Comparison of ENCODE assay signal across 21 cellular contexts in genomic region chr13:36907266-36907665, GRCh38. TPM values are rescaled to one million over a fixed set of nuclear protein-coding genes. Genes with fewer than 3 reads are reported as not detected.
DNase-seq lines count a peak whose midpoint lies in the region; ATAC-seq, FAIRE-seq and TF ChIP-seq lines count a peak whose summit lies in the region.
"Had no signal": no experiment of that assay in that cellular context is flagged by ENCODE, and none has a peak within 500 bp of the region (broad histone marks: within the 10 kb centered on the region; RNA-seq: fewer than 3 reads in every experiment).

No MANE protein-coding gene starts in this region.

- H3K27ac ChIP-seq in VCaP: peak overlapping the region; percentile 85
- H3K27ac ChIP-seq: A549; BLaER1 treated with 17β-estradiol and CSF1 and Interleukin-3, amounts not matched to agents 10 nM and 100 nM had no signal

- intact Hi-C loops in Right ventricle myocardium superior (cut with DNase I): no loop called here

- no peak for ATAC-seq in Right ventricle myocardium superior (ENCODE audit: poor library complexity)
- ATAC-seq: A549, HepG2 had no signal

- DNase-seq in Caki2 (ENCODE audit: low read depth) (peak; percentile 28), kidney tubule cell (ENCODE audit: low spot score) (peak; percentile 62), HTR-8/SVneo (ENCODE audit: insufficient read length, low spot score) (no peak), occipital lobe (lab: John Stamatoyannopoulos, UW) (no peak), ecto neural progenitor cell (ENCODE audit: low spot score) (no peak), Right ventricle myocardium superior (no peak)
- DNase-seq: AML-193; CD4-positive, CD25-positive, alpha-beta regulatory T cell; CD8-positive, alpha-beta memory T cell; COR-L47; DMS153; DMS79; GDM1; GOT3; H7; KG1 had no signal

- FAIRE-seq in HTR-8/SVneo (lab: Jason Lieb, UNC): no peak
- FAIRE-seq: A549, GM12892, HepG2 had no signal

- in situ Hi-C loops in Caki2 (cut with HindIII; ENCODE audit: low pct_unique_long_range_greater_than_20kb, low sequenced_read_pairs): no loop called here

- TF ChIP-seq CTCF in VCaP (conservative IDR thresholded peaks at IDR 0.05): no peak

RNA-seq across cellular contexts. Expression of gene SMAD9, which starts 12.8 kb away (rescaled TPM):
- 0.55 and 0.64 TPM in 2 replicates for total RNA-seq in Caki2 (2014; rRNA removed; shearing (Covaris generic); ENCODE audit: low replicate concordance)
- total RNA-seq in occipital lobe: 20.1 TPM
- total RNA-seq in Right ventricle myocardium superior: 2.6 TPM
- total RNA-seq: CD8-positive, alpha-beta memory T cell had no signal

Comparison
In these comparisons a context has a peak if more than half of its experiments do, and no peak if none do; other contexts are left out.
1. DNase-seq: peak in Caki2 (single experiment) and kidney tubule cell (single experiment); none in HTR-8/SVneo (single experiment), occipital lobe (single experiment), ecto neural progenitor cell (single experiment) and Right ventricle myocardium superior (single experiment).